ENCODE assay signal across 19 cellular contexts in the genomic region with DNA sequence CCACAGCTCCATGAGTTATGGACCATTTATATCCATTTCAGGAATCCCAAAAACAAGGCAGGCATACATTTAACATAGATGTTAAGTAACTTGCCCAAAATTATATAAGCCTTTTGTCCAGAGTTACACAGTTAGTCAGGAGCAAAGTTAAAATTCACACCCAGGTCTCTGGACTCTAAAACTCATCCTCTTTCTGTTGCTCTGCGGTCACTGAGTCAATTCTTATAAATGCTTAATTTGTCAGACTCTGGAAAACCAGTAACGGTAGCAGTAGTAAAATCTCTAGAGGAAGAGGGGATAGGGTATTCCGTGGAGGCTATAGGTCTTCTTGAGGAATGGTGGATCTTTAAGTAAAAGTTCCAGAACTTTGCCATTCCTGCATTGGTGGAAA.
DNase-seq lines count a peak whose midpoint lies in the region; ATAC-seq, FAIRE-seq and TF ChIP-seq lines count a peak whose summit lies in the region.
"Had no signal": no experiment of that assay in that cellular context is flagged by ENCODE, and none has a peak within 500 bp of the region (broad histone marks: within the 10 kb centered on the region; RNA-seq: fewer than 3 reads in every experiment).

No MANE protein-coding gene starts in this region.

- H3K27me3 ChIP-seq in psoas muscle (ENCODE audit: insufficient read depth in 3 of 3, low read length in 2 of 3) (no peaks in the 10 kb centered on the region), HepG2 (ENCODE audit: control insufficient read depth in 1 of 2, insufficient read depth in 2 of 2, low read length in 2 of 2) (peaks cover 0 to 1% of the 10 kb centered on the region in 2 experiments; a peak in 1 of 5 replicates), small intestine (ENCODE audit: control insufficient read depth in 2 of 2, insufficient read depth in 2 of 2, low read length in 2 of 2) (no peaks in the 10 kb centered on the region)

- CTCF ChIA-PET in activated B cell treated with CpG ODN at 0.5 μM for 24 hours (lab: Charles Lee), result no interaction called here
- CTCF ChIA-PET in HEK293T (lab: Yijun Ruan, JAX), result no interaction called here
- CTCF ChIA-PET in HepG2 (lab: Yijun Ruan, JAX; ENCODE audit: low intra/inter-chr PET ratio, low total read pairs), result no interaction called here

- peak overlapping the region; percentile 90 for H3K27ac Mint-ChIP-seq in activated B cell treated with CpG ODN at 0.5 μM for 24 hours

- peak; percentile 18 for ATAC-seq in GM18867 (IDR thresholded peaks at IDR 0.05; ENCODE audit: unreplicated experiment)
- peak; percentile 10 for ATAC-seq in GM21825 (IDR thresholded peaks at IDR 0.05; ENCODE audit: unreplicated experiment)
- no peak for ATAC-seq in activated B cell treated with CpG ODN at 0.5 μM for 24 hours (ENCODE audit: low read depth)
- no peak for ATAC-seq in psoas muscle
- ATAC-seq in HepG2, result no peak

- no peaks in the 10 kb centered on the region for H3K79me2 ChIP-seq in HepG2 (ENCODE audit: insufficient read depth, low read length)

- no peak overlapping the region for H3K9ac ChIP-seq in HepG2 (ENCODE audit: insufficient read depth, low read depth, low read length)

- 90 to 92% (median 90%) methylated on average over 3 of the region's 3 CpGs for WGBS in psoas muscle, 3 donors
- WGBS in HepG2 (ENCODE audit: low lambda C conversion rate), result 59% methylated on average over 3 of the region's 3 CpGs
- WGBS in small intestine, 3 donors, result 83 to 94% (median 85%) methylated on average over 3 of the region's 3 CpGs

- no peaks in the 10 kb centered on the region for H3K36me3 Mint-ChIP-seq in activated B cell treated with CpG ODN at 0.5 μM for 24 hours (ENCODE audit: low read depth)

- H3K27me3 Mint-ChIP-seq in activated B cell treated with CpG ODN at 0.5 μM for 24 hours, result no peaks in the 10 kb centered on the region

- H3K4me1 Mint-ChIP-seq in activated B cell treated with CpG ODN at 0.5 μM for 24 hours, result peaks cover 77% of the 10 kb centered on the region

- H3K36me3 ChIP-seq in psoas muscle (ENCODE audit: insufficient read depth in 1 of 2, low read depth in 1 of 2), result no peaks in the 10 kb centered on the region
- no peaks in the 10 kb centered on the region for H3K36me3 ChIP-seq in HepG2 (replicated peaks in 1 of 2; ENCODE audit: control insufficient read depth in 1 of 2, insufficient read depth in 2 of 2, low read length in 2 of 2)
- H3K36me3 ChIP-seq in small intestine (ENCODE audit: control insufficient read depth in 2 of 2, insufficient read depth in 2 of 2, low read length in 2 of 2), result no peaks in the 10 kb centered on the region
- H3K36me3 ChIP-seq: WERI-Rb-1 had no signal

- TF ChIP-seq CTCF in activated B cell treated with CpG ODN at 0.5 μM for 24 hours (IDR thresholded peaks at IDR 0.05) (no peak), psoas muscle (IDR thresholded peaks at IDR 0.05) (no peak), HepG2 (CRISPR knock-in tag; IDR thresholded peaks at IDR 0.05) (no peak)

- TF ChIP-seq POLR2A in HepG2 (IDR thresholded peaks at IDR 0.05; ENCODE audit: insufficient read depth in 1 of 2, low read depth in 2 of 2, low read length in 2 of 2), result no peak

- intact Hi-C loops in activated B cell treated with CpG ODN at 0.5 μM for 24 hours (cut with micrococcal nuclease), result loop anchor here (5.0 kb wide), 2 partner anchors 105 to 690 kb away; no protein-coding TSS in a partner anchor
- intact Hi-C loops in psoas muscle (cut with DNase I), result loop anchor here in 1 of 2 donors (5.0 kb wide), 1 partner anchor 35 kb away; no protein-coding TSS in a partner anchor
- intact Hi-C loops in HepG2 (cut with micrococcal nuclease; ENCODE audit: unreplicated experiment), result no loop called here

- POLR2A ChIA-PET in activated B cell treated with CpG ODN at 0.5 μM for 24 hours (lab: Charles Lee), result interaction anchor here (0.8 to 1.9 kb wide), 6 partner anchors 13 to 267 kb away, joined by 3 to 13 read pairs (median 5); partner anchors contain the start of gene JUN
- POLR2A ChIA-PET in HEK293T (lab: Yijun Ruan, JAX), result interaction anchor here (1.2 kb wide), 1 partner anchor 12 kb away, joined by 3 read pairs; no protein-coding TSS in a partner anchor
- POLR2A ChIA-PET in HepG2 (lab: Yijun Ruan, JAX), result no interaction called here

- H3K4me1 ChIP-seq in psoas muscle, result peaks cover 6% of the 10 kb centered on the region
- H3K4me1 ChIP-seq in HepG2 (ENCODE audit: insufficient read depth, low read length), result no peaks in the 10 kb centered on the region
- H3K4me1 ChIP-seq in small intestine (ENCODE audit: control insufficient read depth in 2 of 2, insufficient read depth in 1 of 2, low read depth in 1 of 2, low read length in 1 of 2), result peaks cover 0 to 6% of the 10 kb centered on the region in 2 donors

- BruUV-seq in HepG2 (replicated peaks; lab: Mats Ljungman, UMichigan), result no TSS peak

- DNase-seq in activated B cell treated with CpG ODN at 0.5 μM for 24 hours (no peak), psoas muscle (no peak), HEK293T (ENCODE audit: extremely low spot score) (no peak), HepG2 (ENCODE audit: low spot score) (no peak), small intestine (no peak)
- DNase-seq: activated CD8-positive, alpha-beta memory T cell treated with anti-CD3 and anti-CD28 coated beads, Interleukin-2, amount 50 U/mL, for 4 hours; C1 segment of cervical spinal cord; caudate nucleus; DMS79; midbrain; NCI-H1436; NCI-H446 treated with DMSO at 0.1 percent for 48 hours; OCI-M1; substantia nigra had no signal

- TF ChIP-seq RAD21 in HepG2 (CRISPR knock-in tag; IDR thresholded peaks at IDR 0.05), result no peak

- no peak overlapping the region for H2AFZ ChIP-seq in HepG2 (ENCODE audit: low read length)

- H3K27ac ChIP-seq in psoas muscle (peak overlapping the region; percentile 54), HepG2 (ENCODE audit: extremely low read length, insufficient read depth, low read length) (no peak overlapping the region), small intestine (ENCODE audit: low read depth in 1 of 2, low read length in 1 of 2) (no peak overlapping the region)
- H3K27ac ChIP-seq: HL-60, WERI-Rb-1 had no signal

- FAIRE-seq in HepG2 (lab: Jason Lieb, UNC) (no peak), small intestine (lab: Jason Lieb, UNC) (no peak)
- FAIRE-seq: islet of Langerhans had no signal

- no peaks in the 10 kb centered on the region for H3K9me3 ChIP-seq in psoas muscle
- H3K9me3 ChIP-seq in HepG2 (ENCODE audit: low read length), result no peaks in the 10 kb centered on the region
- H3K9me3 ChIP-seq in small intestine (ENCODE audit: control insufficient read depth, low read depth), result no peaks in the 10 kb centered on the region

- H3K4me3 ChIP-seq in psoas muscle (no peak overlapping the region), HepG2 (replicated peaks in 1 of 3; ENCODE audit: insufficient read depth in 1 of 3, low read depth in 2 of 3, low read length in 3 of 3) (no peak overlapping the region), small intestine (ENCODE audit: low read depth in 1 of 2, low read length in 2 of 2) (no peak overlapping the region)

- no peak overlapping the region for H3K4me2 ChIP-seq in HepG2 (ENCODE audit: low read depth, low read length)

- H4K20me1 ChIP-seq in HepG2 (ENCODE audit: insufficient read depth, low read length), result no peaks in the 10 kb centered on the region

- no peak for TF ChIP-seq EP300 in HepG2 (IDR thresholded peaks at IDR 0.05; ENCODE audit: low read depth in 2 of 2, low read length in 2 of 2)
- TF ChIP-seq EP300 in HepG2 (CRISPR knock-in tag; IDR thresholded peaks at IDR 0.05; ENCODE audit: borderline replicate concordance), result no peak

- in situ Hi-C loops in HepG2 (cut with HindIII; ENCODE audit: extremely low pct_ligation_motif_present, low pct_unique_long_range_greater_than_20kb), result no loop called here

- H3K9me3 Mint-ChIP-seq in activated B cell treated with CpG ODN at 0.5 μM for 24 hours, result no peaks in the 10 kb centered on the region

- peak overlapping the region; percentile 62 for H3K4me3 Mint-ChIP-seq in activated B cell treated with CpG ODN at 0.5 μM for 24 hours

TF ChIP-seq in HEK293T, 16 proteins besides CTCF, POLR2A, EP300 and RAD21 (continues in another document):
- TF ChIP-seq SP1 (IDR thresholded peaks at IDR 0.05) (no peak), L3MBTL2 (conservative IDR thresholded peaks at IDR 0.05) (no peak), LEF1 (IDR thresholded peaks at IDR 0.05; ENCODE audit: borderline replicate concordance) (no peak), CTBP1 (IDR thresholded peaks at IDR 0.05; ENCODE audit: borderline replicate concordance) (no peak), FOXA1 (IDR thresholded peaks at IDR 0.05) (no peak), FOXK2 (IDR thresholded peaks at IDR 0.05) (no peak), ARNT (IDR thresholded peaks at IDR 0.05) (no peak), NFRKB (IDR thresholded peaks at IDR 0.05) (no peak), SUZ12 (IDR thresholded peaks at IDR 0.05) (no peak)
- TF ChIP-seq, protein P1, sequence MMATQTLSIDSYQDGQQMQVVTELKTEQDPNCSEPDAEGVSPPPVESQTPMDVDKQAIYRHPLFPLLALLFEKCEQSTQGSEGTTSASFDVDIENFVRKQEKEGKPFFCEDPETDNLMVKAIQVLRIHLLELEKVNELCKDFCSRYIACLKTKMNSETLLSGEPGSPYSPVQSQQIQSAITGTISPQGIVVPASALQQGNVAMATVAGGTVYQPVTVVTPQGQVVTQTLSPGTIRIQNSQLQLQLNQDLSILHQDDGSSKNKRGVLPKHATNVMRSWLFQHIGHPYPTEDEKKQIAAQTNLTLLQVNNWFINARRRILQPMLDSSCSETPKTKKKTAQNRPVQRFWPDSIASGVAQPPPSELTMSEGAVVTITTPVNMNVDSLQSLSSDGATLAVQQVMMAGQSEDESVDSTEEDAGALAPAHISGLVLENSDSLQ (IDR thresholded peaks at IDR 0.05), result no peak

TF ChIP-seq in HepG2, 621 proteins besides CTCF, POLR2A, EP300 and RAD21:
- no peak for TF ChIP-seq PHF21A (CRISPR knock-in tag; IDR thresholded peaks at IDR 0.05)
- TF ChIP-seq HNRNPL (IDR thresholded peaks at IDR 0.05; ENCODE audit: low read depth, low read length), result no peak

Comparison
In these comparisons a context has a peak if more than half of its experiments do, and no peak if none do; other contexts are left out.
1. ATAC-seq: peak in GM18867 (single experiment) and GM21825 (single experiment); none in activated B cell treated with CpG ODN at 0.5 μM for 24 hours (single experiment), psoas muscle (0 of 4) and HepG2 (single experiment).